Comparison of ENCODE assay signal across 30 cellular contexts in genomic region chr19:17641181-17641580, GRCh38. TPM values are rescaled to one million over a fixed set of nuclear protein-coding genes. Genes with fewer than 3 reads are reported as not detected.
"Had no signal": no experiment of that assay in that cellular context is flagged by ENCODE, and none has a peak within 500 bp of the region (broad histone marks: within the 10 kb centered on the region; RNA-seq: fewer than 3 reads in every experiment).

No MANE protein-coding gene starts in this region.

- H3K27ac ChIP-seq: brain microvascular endothelial cell, epithelial cell of prostate had no signal

- H3K4me3 Mint-ChIP-seq: activated CD4-positive, alpha-beta memory T cell treated with anti-CD3 and anti-CD28 coated beads for 36 hours; activated CD4-positive, alpha-beta T cell treated with anti-CD3 and anti-CD28 coated beads for 36 hours; activated CD4-positive, alpha-beta T cell treated with anti-CD3 and anti-CD28 coated beads, Interleukin-2, amount 10 ng/mL, durations not matched to agents 24 days and 14 days; activated CD8-positive, alpha-beta memory T cell treated with anti-CD3 and anti-CD28 coated beads, Interleukin-2, amount 10 ng/mL, durations not matched to agents 7 days and 5 days; activated CD8-positive, alpha-beta T cell treated with anti-CD3 and anti-CD28 coated beads, Interleukin-2, amount 10 ng/mL, durations not matched to agents 7 days and 5 days; activated naive CD8-positive, alpha-beta T cell; activated T-helper 1 cell treated with anti-CD3 and anti-CD28 coated beads, Interleukin-12 subunit alpha, Interleukin-12 subunit beta, Interleukin-2, Interleukin-4 antibody, amounts not matched to agents 30 ng/mL and 10 ng/mL and 1 ng/mL, durations not matched to agents 14 hours and 24 hours and 36 hours; central memory CD8-positive, alpha-beta T cell; T-helper 17 cell; T-helper 2 cell treated with Interferon-gamma antibody and Interleukin-4, amounts not matched to agents 5 μg/mL and 100 μg/mL, for 36 hours had no signal

- H3K27me3 Mint-ChIP-seq: activated CD4-positive, alpha-beta T cell treated with anti-CD3 and anti-CD28 coated beads, Interleukin-2, amount 10 ng/mL, durations not matched to agents 24 days and 14 days; activated CD8-positive, alpha-beta memory T cell treated with anti-CD3 and anti-CD28 coated beads, Interleukin-2, amount 10 ng/mL, durations not matched to agents 7 days and 5 days had no signal

- H3K4me1 Mint-ChIP-seq: activated CD4-positive, alpha-beta T cell treated with anti-CD3 and anti-CD28 coated beads for 36 hours; activated CD4-positive, alpha-beta T cell treated with anti-CD3 and anti-CD28 coated beads, Interleukin-2, amount 10 ng/mL, durations not matched to agents 24 days and 14 days; activated CD8-positive, alpha-beta memory T cell treated with anti-CD3 and anti-CD28 coated beads, Interleukin-2, amount 10 ng/mL, durations not matched to agents 7 days and 5 days; central memory CD8-positive, alpha-beta T cell; T-helper 17 cell had no signal

- ATAC-seq: activated CD4-positive, alpha-beta T cell treated with anti-CD3 and anti-CD28 coated beads for 36 hours; activated CD8-positive, alpha-beta memory T cell treated with anti-CD3 and anti-CD28 coated beads, Interleukin-2, amount 10 ng/mL, durations not matched to agents 7 days and 5 days; activated CD8-positive, alpha-beta T cell treated with anti-CD3 and anti-CD28 coated beads, Interleukin-2, amount 10 ng/mL, durations not matched to agents 7 days and 5 days; T-helper 17 cell had no signal

- H3K27ac Mint-ChIP-seq: activated CD4-positive, alpha-beta memory T cell treated with anti-CD3 and anti-CD28 coated beads for 36 hours; activated CD4-positive, alpha-beta T cell treated with anti-CD3 and anti-CD28 coated beads for 36 hours; activated CD4-positive, alpha-beta T cell treated with anti-CD3 and anti-CD28 coated beads, Interleukin-2, amount 10 ng/mL, durations not matched to agents 24 days and 14 days; activated CD8-positive, alpha-beta memory T cell treated with anti-CD3 and anti-CD28 coated beads, Interleukin-2, amount 10 ng/mL, durations not matched to agents 7 days and 5 days; activated CD8-positive, alpha-beta T cell treated with anti-CD3 and anti-CD28 coated beads, Interleukin-2, amount 10 ng/mL, durations not matched to agents 7 days and 5 days; activated naive CD8-positive, alpha-beta T cell; activated T-helper 1 cell treated with anti-CD3 and anti-CD28 coated beads, Interleukin-12 subunit alpha, Interleukin-12 subunit beta, Interleukin-2, Interleukin-4 antibody, amounts not matched to agents 30 ng/mL and 10 ng/mL and 1 ng/mL, durations not matched to agents 14 hours and 24 hours and 36 hours; activated T-helper 2 cell treated with anti-CD3 and anti-CD28 coated beads, Interferon-gamma antibody, Interleukin-2, Interleukin-4, amounts not matched to agents 10 μg/mL and 5 μg/mL and 100 μg/mL, durations not matched to agents 14 hours and 24 hours and 36 hours; T-helper 17 cell; T-helper 2 cell treated with Interferon-gamma antibody and Interleukin-4, amounts not matched to agents 5 μg/mL and 100 μg/mL, for 36 hours had no signal

- H3K9me3 Mint-ChIP-seq: activated CD4-positive, alpha-beta memory T cell treated with anti-CD3 and anti-CD28 coated beads for 36 hours; activated T-helper 1 cell treated with anti-CD3 and anti-CD28 coated beads, Interleukin-12 subunit alpha, Interleukin-12 subunit beta, Interleukin-2, Interleukin-4 antibody, amounts not matched to agents 30 ng/mL and 10 ng/mL and 1 ng/mL, durations not matched to agents 14 hours and 24 hours and 36 hours; activated T-helper 2 cell treated with anti-CD3 and anti-CD28 coated beads, Interferon-gamma antibody, Interleukin-2, Interleukin-4, amounts not matched to agents 10 μg/mL and 5 μg/mL and 100 μg/mL, durations not matched to agents 14 hours and 24 hours and 36 hours; central memory CD8-positive, alpha-beta T cell; T-helper 2 cell treated with Interferon-gamma antibody and Interleukin-4, amounts not matched to agents 5 μg/mL and 100 μg/mL, for 36 hours had no signal

- H3K36me3 ChIP-seq: brain microvascular endothelial cell had no signal

- H3K27me3 ChIP-seq: brain microvascular endothelial cell had no signal

- DNase-seq: activated CD4-positive, alpha-beta memory T cell treated with anti-CD3 and anti-CD28 coated beads for 36 hours; activated CD4-positive, alpha-beta T cell treated with anti-CD3 and anti-CD28 coated beads for 36 hours; activated CD4-positive, alpha-beta T cell treated with anti-CD3 and anti-CD28 coated beads, Interleukin-2, amount 10 ng/mL, durations not matched to agents 24 days and 14 days; activated CD4-positive, CD25-positive, alpha-beta regulatory T cell; activated CD4-positive, CD25-positive, alpha-beta regulatory T cell treated with anti-CD3 and anti-CD28 coated beads, Interleukin-2, amount 50 U/mL, for 72 hours; activated CD8-positive, alpha-beta memory T cell treated with anti-CD3 and anti-CD28 coated beads, Interleukin-2, amount 10 ng/mL, durations not matched to agents 7 days and 5 days; activated CD8-positive, alpha-beta memory T cell treated with anti-CD3 and anti-CD28 coated beads, Interleukin-2, amount 50 U/mL, for 4 hours; activated CD8-positive, alpha-beta T cell treated with anti-CD3 and anti-CD28 coated beads, Interleukin-2, amount 10 ng/mL, durations not matched to agents 7 days and 5 days; activated gamma-delta T cell treated with Interleukin-2 at 50 U/mL for 16 hours; activated naive CD4-positive, alpha-beta T cell treated with anti-CD3 and anti-CD28 coated beads, Interleukin-2, amount 50 U/mL, for 16 hours; activated naive CD4-positive, alpha-beta T cell treated with Interleukin-2 at 50 U/mL for 16 hours; activated T-cell treated with anti-CD3 and anti-CD28 coated beads, Interleukin-2, amount 50 U/mL, for 1 hour; activated T-cell treated with anti-CD3 and anti-CD28 coated beads, Interleukin-2, amount 50 U/mL, for 48 hours; amniotic stem cell; anterior cingulate cortex; brain microvascular endothelial cell; cortex of kidney; dermis blood vessel endothelial cell; effector CD4-positive, alpha-beta T cell; foreskin fibroblast; head of caudate nucleus; T-helper 1 cell; T-helper 17 cell; T1000 had no signal

- H3K36me3 Mint-ChIP-seq: activated CD4-positive, alpha-beta memory T cell treated with anti-CD3 and anti-CD28 coated beads for 36 hours; activated CD8-positive, alpha-beta memory T cell treated with anti-CD3 and anti-CD28 coated beads, Interleukin-2, amount 10 ng/mL, durations not matched to agents 7 days and 5 days; activated naive CD8-positive, alpha-beta T cell had no signal

RNA-seq across cellular contexts. Expression of gene UNC13A, which starts 47.0 kb away (rescaled TPM):
- total RNA-seq: activated T-helper 1 cell treated with anti-CD3 and anti-CD28 coated beads, Interleukin-12 subunit alpha, Interleukin-12 subunit beta, Interleukin-2, Interleukin-4 antibody, amounts not matched to agents 30 ng/mL and 10 ng/mL and 1 ng/mL, durations not matched to agents 14 hours and 24 hours and 36 hours; T-helper 17 cell had no signal
